In the genomic region with DNA sequence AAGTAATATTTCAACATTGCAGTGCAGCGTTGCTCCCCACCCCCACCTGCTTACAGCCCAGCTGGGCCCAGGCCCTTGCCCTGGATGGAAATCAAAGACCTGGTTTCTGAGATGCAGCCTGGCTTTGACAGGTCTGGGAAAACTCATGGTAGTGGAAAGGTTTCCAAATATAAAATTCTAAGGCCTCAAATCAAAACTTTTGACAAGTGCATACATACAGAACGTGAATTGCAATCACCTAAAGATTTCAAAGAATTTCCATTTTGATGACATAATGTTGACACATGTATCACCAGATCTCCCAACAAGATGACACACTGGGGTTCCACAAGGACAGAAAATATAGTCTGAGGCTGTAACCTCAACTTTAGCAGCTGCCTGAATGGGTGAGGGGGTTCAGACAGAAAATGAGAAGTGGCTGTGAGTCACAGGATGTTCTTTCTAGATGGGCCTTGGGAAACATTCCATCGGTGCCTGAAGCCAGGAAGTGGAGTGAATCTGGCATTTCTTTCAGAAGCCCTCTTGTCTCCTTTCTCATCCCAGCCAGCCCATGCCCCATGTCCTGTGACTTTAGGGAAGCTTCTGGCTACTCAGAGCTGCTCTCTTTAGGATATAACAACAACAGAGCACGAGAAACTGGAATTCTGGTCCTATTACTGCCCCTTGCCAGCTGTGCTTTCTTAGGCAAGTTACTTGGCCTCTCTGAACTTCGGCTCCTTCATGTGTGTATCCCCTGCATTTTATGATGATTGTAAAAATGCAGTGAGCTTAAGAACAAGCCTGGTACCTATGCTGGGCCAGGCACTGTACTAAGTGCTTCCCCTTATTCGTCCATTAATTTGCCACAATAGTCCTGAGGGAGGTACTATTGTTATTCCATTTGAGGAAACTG, we compare ENCODE assay signal across 8 cellular contexts. TPM values are rescaled to one million over a fixed set of nuclear protein-coding genes. Genes with fewer than 3 reads are reported as not detected.
A peak's percentile ranks its signal among the peaks of the same experiment; 100 is the strongest.
DNase-seq lines count a peak whose midpoint lies in the region; ATAC-seq and TF ChIP-seq lines count a peak whose summit lies in the region.

No MANE protein-coding gene starts in this region.

- H3K4me3 ChIP-seq in RWPE2 (ENCODE audit: severe bottlenecking) (no peak overlapping the region), foreskin fibroblast (ENCODE audit: low read depth in 1 of 2, low read length in 2 of 2) (no peak overlapping the region), trophoblast cell (ENCODE audit: low read depth, low read length) (no peak overlapping the region)

- H3K18ac ChIP-seq in trophoblast cell (ENCODE audit: low read length) = no peak overlapping the region

- peaks cover 0 to 32% (median 12%) of the 10 kb centered on the region in 3 donors for H3K36me3 Mint-ChIP-seq in naive thymus-derived CD8-positive, alpha-beta T cell

- H4K12ac ChIP-seq in trophoblast cell (ENCODE audit: low read depth, low read length) = no peak overlapping the region

- no peak overlapping the region for H2AFZ ChIP-seq in trophoblast cell (ENCODE audit: insufficient read depth, low read length, poor library complexity)

- H2BK5ac ChIP-seq in trophoblast cell (ENCODE audit: low read depth, low read length, poor library complexity) = peak overlapping the region; percentile 32

- POLR2A ChIA-PET in naive thymus-derived CD8-positive, alpha-beta T cell (lab: Charles Lee) = no interaction called here

- H2BK12ac ChIP-seq in trophoblast cell (ENCODE audit: low read length) = peak overlapping the region; percentile 6

- H3K14ac ChIP-seq in trophoblast cell (ENCODE audit: low read length) = no peak overlapping the region

- H3K4me2 ChIP-seq in trophoblast cell (ENCODE audit: low read length) = peak overlapping the region; percentile 21

- no peaks in the 10 kb centered on the region for H3K27me3 Mint-ChIP-seq in naive thymus-derived CD8-positive, alpha-beta T cell

- no peak overlapping the region for H2AK5ac ChIP-seq in trophoblast cell (ENCODE audit: low read length)

- H3K27me3 ChIP-seq in RWPE2 (ENCODE audit: insufficient read depth, poor library complexity, severe bottlenecking) = no peaks in the 10 kb centered on the region
- no peaks in the 10 kb centered on the region for H3K27me3 ChIP-seq in trophoblast cell (ENCODE audit: insufficient read depth, low read length)

- H3K9ac ChIP-seq in trophoblast cell (ENCODE audit: low read length) = no peak overlapping the region

- H3K9me3 Mint-ChIP-seq in naive thymus-derived CD8-positive, alpha-beta T cell = peaks cover 0 to 4% (median 0%) of the 10 kb centered on the region in 9 donors

- H3K27ac Mint-ChIP-seq in naive thymus-derived CD8-positive, alpha-beta T cell = no peak overlapping the region

- no CpG with 5 or more reads among the region's 6 CpGs for WGBS in trophoblast cell (ENCODE audit: extremely low coverage, insufficient coverage, insufficient read length)

- DNase-seq in Daoy (ENCODE audit: low read depth) (peak; percentile 94), RWPE2 (ENCODE audit: low spot score) (peak; percentile 84), foreskin fibroblast (peak; percentile 95 to 96), trophoblast cell (peak; percentile 25 to 51), iPS-NIHi11 (ENCODE audit: low spot score) (no peak)
- DNase-seq in naive thymus-derived CD8-positive, alpha-beta T cell = no peak

- peaks cover 2% of the 10 kb centered on the region for H3K79me2 ChIP-seq in trophoblast cell (ENCODE audit: control insufficient read depth, insufficient read depth, low read length, poor library complexity)

- H4K8ac ChIP-seq in trophoblast cell (ENCODE audit: low read depth, low read length) = no peak overlapping the region

- H3K4me3 Mint-ChIP-seq in naive thymus-derived CD8-positive, alpha-beta T cell = no peak overlapping the region

- H3K9me3 ChIP-seq in RWPE2 (ENCODE audit: severe bottlenecking) = no peaks in the 10 kb centered on the region
- H3K9me3 ChIP-seq in trophoblast cell (ENCODE audit: insufficient read depth, low read depth, low read length) = peaks cover 1% of the 10 kb centered on the region

- peaks cover 0 to 19% (median 0%) of the 10 kb centered on the region in 4 donors for H3K4me1 Mint-ChIP-seq in naive thymus-derived CD8-positive, alpha-beta T cell

- H3K36me3 ChIP-seq in RWPE2 (ENCODE audit: low read depth) (no peaks in the 10 kb centered on the region), trophoblast cell (ENCODE audit: control insufficient read depth in 1 of 2, insufficient read depth in 2 of 2, low read length in 2 of 2) (no peaks in the 10 kb centered on the region)

- H4K91ac ChIP-seq in trophoblast cell (ENCODE audit: low read depth, low read length) = peak overlapping the region; percentile 53

- TF ChIP-seq CTCF in RWPE2 (IDR thresholded peaks at IDR 0.05; ENCODE audit: poor library complexity, severe bottlenecking) = no peak
- TF ChIP-seq CTCF in foreskin fibroblast (IDR thresholded peaks at IDR 0.05; ENCODE audit: low read depth, low read length) = no peak

- peaks cover 13% of the 10 kb centered on the region for H3K79me1 ChIP-seq in trophoblast cell (ENCODE audit: low read length)

- no peak overlapping the region for H3K4ac ChIP-seq in trophoblast cell (ENCODE audit: low read depth, low read length)

- peak overlapping the region; percentile 20 for H2BK120ac ChIP-seq in trophoblast cell (ENCODE audit: insufficient read depth, low read length, poor library complexity)

- ATAC-seq in RWPE2 (ENCODE audit: low read depth) (peak; percentile 88), GM21526 (IDR thresholded peaks at IDR 0.05; ENCODE audit: low FRiP score, unreplicated experiment) (no peak), GM21619 (IDR thresholded peaks at IDR 0.05; ENCODE audit: unreplicated experiment) (no peak)
- ATAC-seq in naive thymus-derived CD8-positive, alpha-beta T cell = no peak

- H3K27ac ChIP-seq in RWPE2 (ENCODE audit: poor library complexity, severe bottlenecking) (peak overlapping the region; percentile 98), trophoblast cell (ENCODE audit: low read depth, low read length) (peak overlapping the region; percentile 82)

- no peak overlapping the region for H3K23ac ChIP-seq in trophoblast cell (ENCODE audit: low read length)

- H3K4me1 ChIP-seq in RWPE2 (ENCODE audit: insufficient read depth, poor library complexity, severe bottlenecking) (peaks cover 57% of the 10 kb centered on the region), trophoblast cell (ENCODE audit: control insufficient read depth in 1 of 2, insufficient read depth in 2 of 2, low read length in 2 of 2) (peaks cover 15 to 18% of the 10 kb centered on the region in 2 experiments)

RNA-seq across cellular contexts. Expression of a gene that starts 54.8 kb away (rescaled TPM):
- 0.74 and 0.83 TPM in 2 replicates for total RNA-seq in Daoy (2014; rRNA removed; shearing (Covaris generic))
- 4.9 and 5.1 TPM in 2 replicates for polyA plus RNA-seq in trophoblast cell (2013)
- under 1 TPM; 0.65 to 0.93 TPM for total RNA-seq in naive thymus-derived CD8-positive, alpha-beta T cell
- under 1 TPM in 2 of 3 donors, not detected in 1; 0.13 to 0.22 TPM for polyA plus RNA-seq in naive thymus-derived CD8-positive, alpha-beta T cell

Comparison
In these comparisons a context has a peak if more than half of its experiments do, and no peak if none do; other contexts are left out.
1. DNase-seq: peak in Daoy (single experiment), RWPE2 (single experiment), foreskin fibroblast (2 of 2) and trophoblast cell (2 of 2); none in iPS-NIHi11 (single experiment) and naive thymus-derived CD8-positive, alpha-beta T cell (0 of 10).